In genomic region chr11:126416542-126417090, GRCh38 we compare ENCODE assay signal across 8 cellular contexts.
DNase-seq lines count a peak whose midpoint lies in the region; ATAC-seq and TF ChIP-seq lines count a peak whose summit lies in the region.

No MANE protein-coding gene starts in this region.

- H3K27me3 ChIP-seq in MG63 = no peaks in the 10 kb centered on the region

- ATAC-seq in HG02678 (IDR thresholded peaks at IDR 0.05; ENCODE audit: unreplicated experiment) = peak; percentile 77
- peak; percentile 93 to 100 (median 99) for ATAC-seq in natural killer cell
- peak; percentile 96 for ATAC-seq in stimulated activated effector memory CD8-positive, alpha-beta T cell treated with anti-CD3 and anti-CD28 coated beads, Interleukin-12 subunit alpha, Interleukin-12 subunit beta, amount 100 ng/mL, for 72 hours

- CTCF ChIA-PET in GM10248 (lab: Yijun Ruan, JAX) = interaction anchor here (1.1 to 1.9 kb wide), 2 partner anchors 12 to 64 kb away, joined by 4 read pairs; no protein-coding TSS in a partner anchor

- intact Hi-C loops in activated T-helper 2 cell treated with anti-CD3 and anti-CD28 coated beads, Interferon-gamma antibody, Interleukin-2, Interleukin-4, amounts not matched to agents 10 μg/mL and 5 μg/mL and 100 μg/mL, durations not matched to agents 14 hours and 24 hours and 36 hours (cut with micrococcal nuclease) = no loop called here
- intact Hi-C loops in natural killer cell (cut with micrococcal nuclease) = loop anchor here (2.0 kb wide), 1 partner anchor 106 kb away; no protein-coding TSS in a partner anchor

- H3K4me3 ChIP-seq in fibroblast of mammary gland (ENCODE audit: control insufficient read depth, low read depth, low read length) = peak overlapping the region; percentile 34
- H3K4me3 ChIP-seq in MG63 = no peak overlapping the region

- TF ChIP-seq CTCF in GM10248 (IDR thresholded peaks at IDR 0.05; ENCODE audit: control extremely low read depth, extremely low read depth, low read depth, missing control alignments) = no peak
- TF ChIP-seq CTCF in fibroblast of mammary gland (conservative IDR thresholded peaks at IDR 0.05; ENCODE audit: control insufficient read depth, insufficient read depth, low read depth, low read length) = no peak
- TF ChIP-seq CTCF in natural killer cell (IDR thresholded peaks at IDR 0.05) = no peak

- no peaks in the 10 kb centered on the region for H3K9me3 ChIP-seq in MG63

- POLR2A ChIA-PET in GM10248 (lab: Yijun Ruan, JAX) = no interaction called here

- H3K27ac Mint-ChIP-seq in activated T-helper 2 cell treated with anti-CD3 and anti-CD28 coated beads, Interferon-gamma antibody, Interleukin-2, Interleukin-4, amounts not matched to agents 10 μg/mL and 5 μg/mL and 100 μg/mL, durations not matched to agents 14 hours and 24 hours and 36 hours = peak overlapping the region; percentile 51
- H3K27ac Mint-ChIP-seq in natural killer cell = peak overlapping the region; percentile 26 to 70
- peak overlapping the region; percentile 61 for H3K27ac Mint-ChIP-seq in stimulated activated effector memory CD8-positive, alpha-beta T cell treated with anti-CD3 and anti-CD28 coated beads, Interleukin-12 subunit alpha, Interleukin-12 subunit beta, amount 100 ng/mL, for 72 hours

- no peaks in the 10 kb centered on the region for H3K9me3 Mint-ChIP-seq in activated T-helper 2 cell treated with anti-CD3 and anti-CD28 coated beads, Interferon-gamma antibody, Interleukin-2, Interleukin-4, amounts not matched to agents 10 μg/mL and 5 μg/mL and 100 μg/mL, durations not matched to agents 14 hours and 24 hours and 36 hours
- no peaks in the 10 kb centered on the region for H3K9me3 Mint-ChIP-seq in natural killer cell
- no peaks in the 10 kb centered on the region for H3K9me3 Mint-ChIP-seq in stimulated activated effector memory CD8-positive, alpha-beta T cell treated with anti-CD3 and anti-CD28 coated beads, Interleukin-12 subunit alpha, Interleukin-12 subunit beta, amount 100 ng/mL, for 72 hours

- peaks cover 7% of the 10 kb centered on the region for H3K27me3 Mint-ChIP-seq in activated T-helper 2 cell treated with anti-CD3 and anti-CD28 coated beads, Interferon-gamma antibody, Interleukin-2, Interleukin-4, amounts not matched to agents 10 μg/mL and 5 μg/mL and 100 μg/mL, durations not matched to agents 14 hours and 24 hours and 36 hours (ENCODE audit: low read depth)
- H3K27me3 Mint-ChIP-seq in natural killer cell (ENCODE audit: low read depth in 2 of 2) = no peaks in the 10 kb centered on the region

- H3K36me3 Mint-ChIP-seq in activated T-helper 2 cell treated with anti-CD3 and anti-CD28 coated beads, Interferon-gamma antibody, Interleukin-2, Interleukin-4, amounts not matched to agents 10 μg/mL and 5 μg/mL and 100 μg/mL, durations not matched to agents 14 hours and 24 hours and 36 hours (ENCODE audit: low read depth) = no peaks in the 10 kb centered on the region
- no peaks in the 10 kb centered on the region for H3K36me3 Mint-ChIP-seq in natural killer cell
- peaks cover 4% of the 10 kb centered on the region for H3K36me3 Mint-ChIP-seq in stimulated activated effector memory CD8-positive, alpha-beta T cell treated with anti-CD3 and anti-CD28 coated beads, Interleukin-12 subunit alpha, Interleukin-12 subunit beta, amount 100 ng/mL, for 72 hours

- DNase-seq in GM10248 (ENCODE audit: extremely low spot score) (peak; percentile 84), NCI-H510A treated with DMSO at 0.1 percent for 48 hours (lab: John Stamatoyannopoulos, UW) (peak; percentile 73), fibroblast of mammary gland (ENCODE audit: low read depth) (peak; percentile 74), natural killer cell (peak; percentile 65), MG63 (no peak)
- DNase-seq in activated T-helper 2 cell treated with anti-CD3 and anti-CD28 coated beads, Interferon-gamma antibody, Interleukin-2, Interleukin-4, amounts not matched to agents 10 μg/mL and 5 μg/mL and 100 μg/mL, durations not matched to agents 14 hours and 24 hours and 36 hours (ENCODE audit: low spot score) = peak; percentile 60
- peak; percentile 54 to 76 for DNase-seq in stimulated activated effector memory CD8-positive, alpha-beta T cell treated with anti-CD3 and anti-CD28 coated beads, Interleukin-12 subunit alpha, Interleukin-12 subunit beta, amount 100 ng/mL, for 72 hours (ENCODE audit: low spot score in 2 of 2)

- peaks cover 41% of the 10 kb centered on the region for H3K36me3 ChIP-seq in MG63

- peak overlapping the region; percentile 48 for H3K4me3 Mint-ChIP-seq in activated T-helper 2 cell treated with anti-CD3 and anti-CD28 coated beads, Interferon-gamma antibody, Interleukin-2, Interleukin-4, amounts not matched to agents 10 μg/mL and 5 μg/mL and 100 μg/mL, durations not matched to agents 14 hours and 24 hours and 36 hours (ENCODE audit: low read depth)
- H3K4me3 Mint-ChIP-seq in natural killer cell = peak overlapping the region; percentile 65
- peak overlapping the region; percentile 45 for H3K4me3 Mint-ChIP-seq in stimulated activated effector memory CD8-positive, alpha-beta T cell treated with anti-CD3 and anti-CD28 coated beads, Interleukin-12 subunit alpha, Interleukin-12 subunit beta, amount 100 ng/mL, for 72 hours

- peaks cover 28% of the 10 kb centered on the region for H3K4me1 Mint-ChIP-seq in activated T-helper 2 cell treated with anti-CD3 and anti-CD28 coated beads, Interferon-gamma antibody, Interleukin-2, Interleukin-4, amounts not matched to agents 10 μg/mL and 5 μg/mL and 100 μg/mL, durations not matched to agents 14 hours and 24 hours and 36 hours (ENCODE audit: low read depth)
- H3K4me1 Mint-ChIP-seq in natural killer cell = peaks cover 9 to 30% of the 10 kb centered on the region in 2 donors
- H3K4me1 Mint-ChIP-seq in stimulated activated effector memory CD8-positive, alpha-beta T cell treated with anti-CD3 and anti-CD28 coated beads, Interleukin-12 subunit alpha, Interleukin-12 subunit beta, amount 100 ng/mL, for 72 hours = no peaks in the 10 kb centered on the region
